In the genomic region with DNA sequence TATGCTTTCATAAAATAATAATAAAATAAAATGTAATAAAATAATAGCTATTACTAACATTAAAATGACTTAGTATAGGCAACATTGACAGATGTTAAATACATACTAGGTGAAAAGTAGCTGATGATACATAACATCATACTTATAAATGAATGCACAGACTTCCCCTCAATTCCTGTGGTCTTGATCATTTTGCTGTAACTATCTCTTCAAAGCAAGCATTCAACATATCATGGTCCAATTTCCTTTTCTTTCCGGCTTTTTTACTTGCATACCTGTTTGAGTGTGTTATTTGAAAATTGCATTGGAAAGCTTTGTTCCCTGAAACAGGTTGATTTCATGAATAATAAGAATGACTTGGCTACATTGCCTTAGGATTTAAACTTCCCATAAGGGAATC, we compare ENCODE assay signal across 17 cellular contexts.
"Had no signal": no experiment of that assay in that cellular context is flagged by ENCODE, and none has a peak within 500 bp of the region (broad histone marks: within the 10 kb centered on the region; RNA-seq: fewer than 3 reads in every experiment).

No MANE protein-coding gene starts in this region.

- DNase-seq: activated CD4-positive, alpha-beta T cell treated with anti-CD3 and anti-CD28 coated beads for 36 hours; activated CD4-positive, alpha-beta T cell treated with anti-CD3 and anti-CD28 coated beads, Interleukin-2, amount 50 U/mL, for 48 hours; activated gamma-delta T cell treated with Interleukin-2 at 50 U/mL for 16 hours; adrenal gland; central memory CD4-positive, alpha-beta T cell; cortex of kidney; heart left ventricle; left ventricle myocardium inferior; naive thymus-derived CD4-positive, alpha-beta T cell; sigmoid colon; stimulated activated naive B cell treated with anti-CD40 and anti-IgM and Interleukin-4, amounts not matched to agents 10 μg/mL and 1 μg/mL and 100 μg/mL, for 72 hours; T-helper 2 cell; WERI-Rb-1 had no signal

- H3K36me3 ChIP-seq: adrenal gland, gastroesophageal sphincter, heart left ventricle, left ventricle myocardium inferior, sigmoid colon, thoracic aorta, WERI-Rb-1 had no signal

- H3K27me3 ChIP-seq: adrenal gland, gastroesophageal sphincter, heart left ventricle, sigmoid colon had no signal

- H3K36me3 Mint-ChIP-seq: naive thymus-derived CD4-positive, alpha-beta T cell; stimulated activated naive B cell treated with anti-CD40 and anti-IgM and Interleukin-4, amounts not matched to agents 10 μg/mL and 1 μg/mL and 100 μg/mL, for 72 hours had no signal

- H3K9me3 ChIP-seq: adrenal gland, gastroesophageal sphincter, heart left ventricle, left ventricle myocardium inferior, sigmoid colon, thoracic aorta had no signal

- H3K4me1 Mint-ChIP-seq: activated CD4-positive, alpha-beta T cell treated with anti-CD3 and anti-CD28 coated beads for 36 hours; naive thymus-derived CD4-positive, alpha-beta T cell; stimulated activated naive B cell treated with anti-CD40 and anti-IgM and Interleukin-4, amounts not matched to agents 10 μg/mL and 1 μg/mL and 100 μg/mL, for 72 hours had no signal

- ATAC-seq: activated CD4-positive, alpha-beta T cell treated with anti-CD3 and anti-CD28 coated beads for 36 hours; activated naive CD4-positive, alpha-beta T cell treated with anti-CD3 and anti-CD28 coated beads, Interleukin-2, amount 50 U/mL, for 72 hours; esophagus mucosa; gastroesophageal sphincter; heart left ventricle; naive thymus-derived CD4-positive, alpha-beta T cell; stimulated activated naive B cell treated with anti-CD40 and anti-IgM and Interleukin-4, amounts not matched to agents 10 μg/mL and 1 μg/mL and 100 μg/mL, for 72 hours had no signal

- H3K27me3 Mint-ChIP-seq: naive thymus-derived CD4-positive, alpha-beta T cell had no signal

- H3K27ac Mint-ChIP-seq: activated CD4-positive, alpha-beta T cell treated with anti-CD3 and anti-CD28 coated beads for 36 hours; activated naive CD4-positive, alpha-beta T cell treated with anti-CD3 and anti-CD28 coated beads, Interleukin-2, amount 50 U/mL, for 72 hours; naive thymus-derived CD4-positive, alpha-beta T cell; stimulated activated naive B cell treated with anti-CD40 and anti-IgM and Interleukin-4, amounts not matched to agents 10 μg/mL and 1 μg/mL and 100 μg/mL, for 72 hours had no signal

- H3K4me3 Mint-ChIP-seq: activated CD4-positive, alpha-beta T cell treated with anti-CD3 and anti-CD28 coated beads for 36 hours; naive thymus-derived CD4-positive, alpha-beta T cell; stimulated activated naive B cell treated with anti-CD40 and anti-IgM and Interleukin-4, amounts not matched to agents 10 μg/mL and 1 μg/mL and 100 μg/mL, for 72 hours had no signal

- H3K27ac ChIP-seq: adrenal gland, heart left ventricle, left ventricle myocardium inferior, WERI-Rb-1 had no signal

- H3K4me1 ChIP-seq: adrenal gland had no signal

- H3K4me3 ChIP-seq: adrenal gland, gastroesophageal sphincter, heart left ventricle, left ventricle myocardium inferior, sigmoid colon, thoracic aorta had no signal
